In the genomic region with DNA sequence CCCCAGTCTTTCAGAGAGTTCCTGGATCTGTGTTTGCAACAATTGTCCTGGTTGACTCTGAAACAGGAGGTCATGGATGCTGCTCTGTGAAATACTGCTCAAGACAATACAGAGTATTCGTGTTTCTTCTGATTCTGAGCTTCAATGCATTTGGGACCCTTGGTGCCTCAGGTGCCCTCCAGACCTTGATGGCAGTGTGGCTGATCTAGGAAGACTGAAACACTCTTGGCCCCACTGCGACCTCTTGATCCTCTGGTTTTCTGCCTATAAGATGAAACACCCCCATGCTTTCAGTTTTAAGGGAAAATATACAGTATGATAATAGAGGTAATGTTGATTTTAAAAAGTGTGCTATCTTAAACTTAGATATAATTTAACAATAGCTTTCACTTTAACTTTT, we compare ENCODE assay signal across 14 cellular contexts.
"Had no signal": no experiment of that assay in that cellular context is flagged by ENCODE, and none has a peak within 500 bp of the region (broad histone marks: within the 10 kb centered on the region; RNA-seq: fewer than 3 reads in every experiment).

No MANE protein-coding gene starts in this region.

- H3K27ac ChIP-seq: cardiac muscle cell, parathyroid adenoma, uterus had no signal

- H3K4me3 Mint-ChIP-seq: activated naive CD4-positive, alpha-beta T cell treated with anti-CD3 and anti-CD28 coated beads, Interleukin-2, amount 10 ng/mL, durations not matched to agents 7 days and 5 days; immature natural killer cell; mesothelial cell of epicardium; neural crest cell; stimulated activated memory B cell treated with anti-CD40 and anti-IgM and Interleukin-4, amounts not matched to agents 10 μg/mL and 1 μg/mL and 100 μg/mL, for 72 hours had no signal

- H3K27ac Mint-ChIP-seq: activated naive CD4-positive, alpha-beta T cell treated with anti-CD3 and anti-CD28 coated beads, Interleukin-2, amount 10 ng/mL, durations not matched to agents 7 days and 5 days; activated T-helper 2 cell treated with anti-CD3 and anti-CD28 coated beads, Interferon-gamma antibody, Interleukin-2, Interleukin-4, amounts not matched to agents 10 μg/mL and 5 μg/mL and 100 μg/mL, durations not matched to agents 14 hours and 24 hours and 36 hours; immature natural killer cell; mesothelial cell of epicardium; stimulated activated memory B cell treated with anti-CD40 and anti-IgM and Interleukin-4, amounts not matched to agents 10 μg/mL and 1 μg/mL and 100 μg/mL, for 72 hours had no signal

- H3K36me3 ChIP-seq: cardiac muscle cell, esophagus squamous epithelium, uterus had no signal

- DNase-seq: activated CD4-positive, alpha-beta T cell treated with anti-CD3 and anti-CD28 coated beads, Interleukin-2, amount 50 U/mL, for 48 hours; activated CD4-positive, CD25-positive, alpha-beta regulatory T cell treated with anti-CD3 and anti-CD28 coated beads, Interleukin-2, amount 50 U/mL, for 72 hours; activated naive CD4-positive, alpha-beta T cell treated with anti-CD3 and anti-CD28 coated beads, Interleukin-2, amount 10 ng/mL, durations not matched to agents 7 days and 5 days; esophagus squamous epithelium; immature natural killer cell; stimulated activated CD4-positive, alpha-beta T cell treated with anti-CD3 and anti-CD28 coated beads, Interleukin-2, amount 100 ng/mL, for 48 hours; T-helper 1 cell; uterus had no signal

- H3K4me1 ChIP-seq: esophagus squamous epithelium, parathyroid adenoma, uterus had no signal

- H3K27me3 ChIP-seq: cardiac muscle cell, esophagus squamous epithelium, uterus had no signal

- H3K27me3 Mint-ChIP-seq: activated naive CD4-positive, alpha-beta T cell treated with anti-CD3 and anti-CD28 coated beads, Interleukin-2, amount 10 ng/mL, durations not matched to agents 7 days and 5 days; stimulated activated memory B cell treated with anti-CD40 and anti-IgM and Interleukin-4, amounts not matched to agents 10 μg/mL and 1 μg/mL and 100 μg/mL, for 72 hours had no signal

- H3K4me3 ChIP-seq: cardiac muscle cell, esophagus squamous epithelium, uterus had no signal

- ATAC-seq: stimulated activated memory B cell treated with anti-CD40 and anti-IgM and Interleukin-4, amounts not matched to agents 10 μg/mL and 1 μg/mL and 100 μg/mL, for 72 hours had no signal

- H3K4me1 Mint-ChIP-seq: activated naive CD4-positive, alpha-beta T cell treated with anti-CD3 and anti-CD28 coated beads, Interleukin-2, amount 10 ng/mL, durations not matched to agents 7 days and 5 days; immature natural killer cell; stimulated activated memory B cell treated with anti-CD40 and anti-IgM and Interleukin-4, amounts not matched to agents 10 μg/mL and 1 μg/mL and 100 μg/mL, for 72 hours had no signal
